Comparison of ENCODE assay signal across 25 cellular contexts in the genomic region with DNA sequence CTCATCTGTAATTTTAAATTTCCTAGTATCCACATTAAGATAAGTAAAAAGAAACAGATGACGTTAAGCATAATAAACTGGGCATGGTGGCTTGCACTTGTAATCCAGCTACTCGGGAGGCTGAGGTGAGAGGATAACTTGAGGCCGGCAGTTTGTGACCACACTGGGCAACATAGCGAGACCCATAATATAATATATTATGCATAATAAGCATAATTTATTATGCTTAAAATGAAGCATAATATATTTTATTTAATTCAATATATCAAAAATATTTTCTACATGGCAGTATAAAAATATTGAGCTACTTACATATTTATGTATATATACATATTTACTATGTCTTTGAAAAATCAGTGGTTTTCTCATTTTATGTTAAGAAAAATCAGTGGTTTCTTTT.
"Had no signal": no experiment of that assay in that cellular context is flagged by ENCODE, and none has a peak within 500 bp of the region (broad histone marks: within the 10 kb centered on the region; RNA-seq: fewer than 3 reads in every experiment).

No MANE protein-coding gene starts in this region.

- H3K4me1 ChIP-seq: prostate gland had no signal

- ATAC-seq: mucosa of descending colon; naive thymus-derived CD4-positive, alpha-beta T cell; natural killer cell treated with Interleukin-12 subunit alpha and Interleukin-12 subunit beta and Interleukin-15 and Interleukin-18, amount 100 ng/mL, for 72 hours; right cardiac atrium; stimulated activated effector memory CD8-positive, alpha-beta T cell treated with anti-CD3 and anti-CD28 coated beads, Interleukin-12 subunit alpha, Interleukin-12 subunit beta, amount 100 ng/mL, for 72 hours had no signal

- DNase-seq: hypothalamus; islet precursor cell; left ventricle myocardium inferior; mesendoderm; midbrain; mucosa of descending colon; naive thymus-derived CD4-positive, alpha-beta T cell; occipital lobe; posterior cingulate gyrus; retina; right cardiac atrium; sigmoid colon; small intestine; spleen; stimulated activated CD4-positive, alpha-beta T cell treated with anti-CD3 and anti-CD28 coated beads, Interleukin-4, amount 100 ng/mL, for 24 hours; stimulated activated naive CD4-positive, alpha-beta T cell; tibial artery; uterus had no signal

- H3K4me3 ChIP-seq: left ventricle myocardium inferior, lung, mucosa of descending colon, prostate gland, sigmoid colon, spleen, suprapubic skin, thoracic aorta, tibial artery, uterus had no signal

- H3K9me3 ChIP-seq: left ventricle myocardium inferior, mucosa of descending colon, neutrophil, prostate gland, sigmoid colon, spleen, suprapubic skin, thoracic aorta, tibial artery, uterus had no signal

- H3K27me3 ChIP-seq: neutrophil, sigmoid colon, spleen, suprapubic skin, tibial artery, uterus had no signal

- H3K27ac ChIP-seq: left ventricle myocardium inferior, neutrophil, prostate gland, sigmoid colon, spleen, suprapubic skin, thoracic aorta, tibial artery, uterus had no signal

- H3K36me3 ChIP-seq: left ventricle myocardium inferior, neutrophil, prostate gland, suprapubic skin, thoracic aorta, uterus had no signal
